Comparison of ENCODE assay signal across 8 cellular contexts in genomic region chr5:157574456-157575095, GRCh38. TPM values are rescaled to one million over a fixed set of nuclear protein-coding genes. Genes with fewer than 3 reads are reported as not detected.
A peak's percentile ranks its signal among the peaks of the same experiment; 100 is the strongest.
DNase-seq lines count a peak whose midpoint lies in the region; ATAC-seq and TF ChIP-seq lines count a peak whose summit lies in the region.

No MANE protein-coding gene starts in this region.

- no peaks in the 10 kb centered on the region for H3K36me3 ChIP-seq in iPS-18a (ENCODE audit: control insufficient read depth, low read depth, low read length)

- H3K27me3 ChIP-seq in iPS-18a (ENCODE audit: control insufficient read depth, insufficient read depth, low read length) = peaks cover 29% of the 10 kb centered on the region

- peak overlapping the region; percentile 98 for H3K4me3 Mint-ChIP-seq in HFFc6
- H3K4me3 Mint-ChIP-seq in activated T-helper 17 cell treated with anti-CD3 and anti-CD28 coated beads, Interleukin-2, amount 50 U/mL, for 72 hours = peak overlapping the region; percentile 80

- H3K4me1 Mint-ChIP-seq in HFFc6 (ENCODE audit: low read depth) = peaks cover 73% of the 10 kb centered on the region
- peaks cover 33% of the 10 kb centered on the region for H3K4me1 Mint-ChIP-seq in activated T-helper 17 cell treated with anti-CD3 and anti-CD28 coated beads, Interleukin-2, amount 50 U/mL, for 72 hours

- no peak for ATAC-seq in activated T-helper 17 cell treated with anti-CD3 and anti-CD28 coated beads, Interleukin-2, amount 50 U/mL, for 72 hours (replicated peaks)
- no peak for ATAC-seq in GM19324 (IDR thresholded peaks at IDR 0.05; ENCODE audit: low FRiP score, unreplicated experiment)
- ATAC-seq in GM18861 (IDR thresholded peaks at IDR 0.05; ENCODE audit: unreplicated experiment) = no peak

- H3K36me3 Mint-ChIP-seq in HFFc6 (ENCODE audit: low read depth) = peaks cover 28% of the 10 kb centered on the region
- peaks cover 52% of the 10 kb centered on the region for H3K36me3 Mint-ChIP-seq in activated T-helper 17 cell treated with anti-CD3 and anti-CD28 coated beads, Interleukin-2, amount 50 U/mL, for 72 hours (ENCODE audit: low read depth)

- H3K4me1 ChIP-seq in iPS-18a (ENCODE audit: control insufficient read depth, low read depth, low read length) = peaks cover 14% of the 10 kb centered on the region

- peak overlapping the region; percentile 47 for H3K9ac ChIP-seq in iPS-18a (ENCODE audit: low read length)

- DNase-seq in HFFc6 (no peak), AG08395 (ENCODE audit: low spot score) (no peak), DMS79 treated with DMSO at 0.1 percent for 48 hours (lab: John Stamatoyannopoulos, UW) (no peak)
- DNase-seq in stimulated activated CD4-positive, alpha-beta T cell treated with anti-CD3 and anti-CD28 coated beads, Interleukin-1b, Interleukin-23, amount 100 ng/mL, for 48 hours = peak; percentile 14

- no peaks in the 10 kb centered on the region for H3K9me3 ChIP-seq in iPS-18a (ENCODE audit: control insufficient read depth, low read depth, low read length)

- no peak overlapping the region for H3K27ac ChIP-seq in iPS-18a (ENCODE audit: low read length)

- no peak for TF ChIP-seq CTCF in HFFc6 (IDR thresholded peaks at IDR 0.05)

- no peaks in the 10 kb centered on the region; the same call in 1 of the 2 replicates for H3K27me3 Mint-ChIP-seq in HFFc6 (ENCODE audit: insufficient read depth)
- no peaks in the 10 kb centered on the region for H3K27me3 Mint-ChIP-seq in activated T-helper 17 cell treated with anti-CD3 and anti-CD28 coated beads, Interleukin-2, amount 50 U/mL, for 72 hours

- H3K27ac Mint-ChIP-seq in HFFc6 = peak overlapping the region; percentile 95
- H3K27ac Mint-ChIP-seq in activated T-helper 17 cell treated with anti-CD3 and anti-CD28 coated beads, Interleukin-2, amount 50 U/mL, for 72 hours = peak overlapping the region; percentile 94

- no peaks in the 10 kb centered on the region for H3K9me3 Mint-ChIP-seq in HFFc6
- no peaks in the 10 kb centered on the region for H3K9me3 Mint-ChIP-seq in activated T-helper 17 cell treated with anti-CD3 and anti-CD28 coated beads, Interleukin-2, amount 50 U/mL, for 72 hours

- peak overlapping the region; percentile 81 for H3K4me3 ChIP-seq in iPS-18a (ENCODE audit: low read length)

RNA-seq across cellular contexts. Expression of gene ADAM19, which starts 1.0 kb away (rescaled TPM):
- total RNA-seq in HFFc6 (2021; fragmentation: NEBNext Ultra II Directional; extraction: Animal tissue kit (Norgen Biotek cat#: 25700)) = 100 to 1,000 TPM in 2 of 6 experiments, 10 to 100 TPM in 4; 75.4 to 152 (median 83.2) TPM
- 100 to 1,000 TPM in 1 of 2 donors, 10 to 100 TPM in 1; 71.2 to 145 TPM for total RNA-seq in activated T-helper 17 cell treated with anti-CD3 and anti-CD28 coated beads, Interleukin-2, amount 50 U/mL, for 72 hours
